16 cellular contexts compared by ENCODE assay signal in the genomic region with DNA sequence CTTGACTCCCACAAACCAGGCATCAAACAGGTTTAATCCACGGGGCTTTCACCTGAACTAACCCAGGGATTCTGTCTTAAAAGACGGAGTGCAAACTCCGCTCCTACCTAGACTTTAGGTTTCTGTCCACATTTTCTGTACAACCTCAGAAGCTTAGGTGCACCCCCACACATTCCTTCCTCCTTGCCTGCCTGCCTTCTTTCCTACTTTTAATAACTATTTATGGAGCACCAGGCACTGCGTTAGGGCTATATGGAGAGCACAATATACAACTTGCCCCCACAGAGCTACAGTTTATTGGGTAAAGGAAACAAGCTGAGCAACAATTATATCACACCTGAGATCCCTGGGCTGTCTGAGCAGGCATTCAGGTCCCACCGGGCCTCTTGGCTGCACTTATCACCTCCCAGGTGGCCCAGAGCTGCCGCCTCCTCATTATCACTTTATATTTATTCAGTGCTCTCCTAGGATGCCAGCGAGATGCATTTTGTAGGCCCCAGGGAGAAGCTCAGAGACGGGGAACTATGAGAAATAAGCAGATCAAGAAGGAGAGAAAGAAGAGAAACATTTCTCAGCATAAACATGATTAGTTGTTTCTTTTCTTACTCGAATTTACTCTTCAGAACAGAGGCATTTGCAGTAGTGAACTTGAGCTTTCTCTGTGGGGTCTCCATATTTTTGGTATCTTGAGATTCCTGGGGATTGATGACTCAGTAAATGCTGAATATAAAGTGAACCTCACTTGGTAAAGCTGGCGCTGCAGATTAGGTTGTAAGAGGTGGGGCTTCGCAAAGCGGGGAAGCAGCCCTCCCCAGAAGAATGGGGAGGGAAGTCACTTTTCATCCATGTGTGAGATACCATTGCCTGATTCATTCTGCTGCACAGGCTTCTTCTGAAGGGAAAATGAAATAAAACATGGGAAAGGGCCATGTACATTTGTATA.
A peak's percentile ranks its signal among the peaks of the same experiment; 100 is the strongest.
DNase-seq lines count a peak whose midpoint lies in the region; ATAC-seq and TF ChIP-seq lines count a peak whose summit lies in the region.
"Had no signal": no experiment of that assay in that cellular context is flagged by ENCODE, and none has a peak within 500 bp of the region (broad histone marks: within the 10 kb centered on the region; RNA-seq: fewer than 3 reads in every experiment).

No MANE protein-coding gene starts in this region.

- peak overlapping the region; percentile 28 for H2BK5ac ChIP-seq in IMR-90 (ENCODE audit: low read depth, low read length, poor library complexity, severe bottlenecking)

- H3F3A ChIP-seq in PC-3 (ENCODE audit: low read length, unreplicated experiment), result peaks cover 11% of the 10 kb centered on the region

- H3K4me1 ChIP-seq in IMR-90 (ENCODE audit: control insufficient read depth, insufficient read depth, low read length) (peaks cover 10% of the 10 kb centered on the region), PC-3 (ENCODE audit: insufficient read depth, low read length) (peaks cover 71% of the 10 kb centered on the region)

- H4K91ac ChIP-seq in IMR-90 (ENCODE audit: insufficient read depth, low read depth, low read length), result peak overlapping the region; percentile 11; the same call in 1 of the 2 replicates

- TF ChIP-seq POLR2A in IMR-90 (IDR thresholded peaks at IDR 0.05; ENCODE audit: low read depth, low read length), result no peak

- H3K27ac Mint-ChIP-seq in dendritic cell treated with granulocyte-macrophage colony-stimulating factor and Interleukin-4, amounts not matched to agents 40 ng/mL and 50 ng/mL, for 4 days, result peak overlapping the region; percentile 60
- peak overlapping the region; percentile 43 for H3K27ac Mint-ChIP-seq in neural crest cell (ENCODE audit: unreplicated experiment)
- H3K27ac Mint-ChIP-seq: naive thymus-derived CD4-positive, alpha-beta T cell had no signal

- in situ Hi-C loops in IMR-90 (cut with MboI; ENCODE audit: low sequenced_read_pairs), result loop anchor here (5.0 kb wide), 1 partner anchor 178 kb away; no protein-coding TSS in a partner anchor

- peaks cover 31% of the 10 kb centered on the region for H3K79me2 ChIP-seq in PC-3 (ENCODE audit: low read length)

- no peaks in the 10 kb centered on the region for H3K36me3 Mint-ChIP-seq in dendritic cell treated with granulocyte-macrophage colony-stimulating factor and Interleukin-4, amounts not matched to agents 40 ng/mL and 50 ng/mL, for 4 days (ENCODE audit: low read depth)
- peaks cover 11% of the 10 kb centered on the region for H3K36me3 Mint-ChIP-seq in neural crest cell (ENCODE audit: low read depth)
- H3K36me3 Mint-ChIP-seq: naive thymus-derived CD4-positive, alpha-beta T cell had no signal

- H2BK120ac ChIP-seq in IMR-90 (ENCODE audit: low read depth, low read length), result peak overlapping the region; percentile 58; the same call in 1 of the 2 replicates

- no peak for TF ChIP-seq RAD21 in IMR-90 (IDR thresholded peaks at IDR 0.05; ENCODE audit: low read length)

- 84% methylated on average over 4 of the region's 12 CpGs; no CpG with 5 or more reads in 1 of the 2 experiments for WGBS in IMR-90 (ENCODE audit: extremely low coverage in 2 of 2, insufficient read length in 1 of 2), 2 experiments

- no peaks in the 10 kb centered on the region for H3K27me3 Mint-ChIP-seq in dendritic cell treated with granulocyte-macrophage colony-stimulating factor and Interleukin-4, amounts not matched to agents 40 ng/mL and 50 ng/mL, for 4 days
- H3K27me3 Mint-ChIP-seq in neural crest cell (ENCODE audit: low read depth), result no peaks in the 10 kb centered on the region

- H3K4me3 ChIP-seq in IMR-90 (ENCODE audit: insufficient read depth, low read depth, low read length), result no peak overlapping the region
- H3K4me3 ChIP-seq in PC-3 (ENCODE audit: low read length), result no peak overlapping the region
- H3K4me3 ChIP-seq: adrenal gland, MG63 had no signal

- H3K18ac ChIP-seq in IMR-90 (ENCODE audit: low read depth, low read length), result no peak overlapping the region

- H2AFZ ChIP-seq in IMR-90 (replicated peaks; ENCODE audit: low read length, poor library complexity) (peak overlapping the region; percentile 28), PC-3 (ENCODE audit: low read length) (no peak overlapping the region)

- intact Hi-C loops in IMR-90 (cut with micrococcal nuclease) (loop anchor here (1.0 kb wide), 3 partner anchors 135 to 377 kb away; no protein-coding TSS in a partner anchor), PC-3 (cut with micrococcal nuclease) (loop anchor here (1.0 to 2.0 kb wide), 4 partner anchors 30 to 186 kb away; no protein-coding TSS in a partner anchor)
- intact Hi-C loops in dendritic cell treated with granulocyte-macrophage colony-stimulating factor and Interleukin-4, amounts not matched to agents 40 ng/mL and 50 ng/mL, for 4 days (cut with micrococcal nuclease), result loop anchor here (1.0 to 10.0 kb wide), 4 partner anchors 32 to 380 kb away; partner anchors contain the start of gene BCAR3

- peak overlapping the region; percentile 74 for H3K4ac ChIP-seq in IMR-90 (ENCODE audit: low read depth, low read length)

- no peak overlapping the region for H3K56ac ChIP-seq in IMR-90 (ENCODE audit: extremely low read depth, insufficient read depth, low read length)

- H2AK5ac ChIP-seq in IMR-90 (ENCODE audit: low read depth, low read length), result peak overlapping the region; percentile 97

- 0 out of 2 replicates have a peak overlapping the region, but pooled peaks have one; percentile 1 for H3K14ac ChIP-seq in IMR-90 (replicated peaks; ENCODE audit: low read depth, low read length)

- H2BK15ac ChIP-seq in IMR-90 (ENCODE audit: low read depth, low read length), result peak overlapping the region; percentile 45; the same call in 1 of the 3 replicates

- H3K36me3 ChIP-seq in IMR-90 (ENCODE audit: control insufficient read depth, insufficient read depth, low read length), result no peaks in the 10 kb centered on the region
- H3K36me3 ChIP-seq in PC-3 (ENCODE audit: low read depth, low read length), result no peaks in the 10 kb centered on the region
- H3K36me3 ChIP-seq: adrenal gland, MG63 had no signal

- H4K8ac ChIP-seq in IMR-90 (ENCODE audit: low read depth in 2 of 2, low read length in 2 of 2), result peak overlapping the region in 1 of 2 experiments; percentile 3; a peak in 1 of 4 replicates

- H3K79me1 ChIP-seq in IMR-90 (ENCODE audit: low read depth in 1 of 2, low read length in 2 of 2), result peaks cover 0 to 11% of the 10 kb centered on the region in 2 experiments; a peak in 1 of 4 replicates

- no peak overlapping the region for H3K4me3 Mint-ChIP-seq in dendritic cell treated with granulocyte-macrophage colony-stimulating factor and Interleukin-4, amounts not matched to agents 40 ng/mL and 50 ng/mL, for 4 days
- H3K4me3 Mint-ChIP-seq in neural crest cell, result no peak overlapping the region
- H3K4me3 Mint-ChIP-seq: activated T-cell treated with anti-CD3 and anti-CD28 coated beads, Interleukin-2, amount 50 U/mL, for 4 hours; naive thymus-derived CD4-positive, alpha-beta T cell had no signal

- 0 out of 2 replicates have a peak, but pooled peaks cover 3% of the 10 kb centered on the region for H4K20me1 ChIP-seq in IMR-90 (ENCODE audit: insufficient read depth, low read length)
- no peaks in the 10 kb centered on the region for H4K20me1 ChIP-seq in PC-3 (ENCODE audit: low read length)

- no peak for ATAC-seq in IMR-90 (ENCODE audit: low read depth)
- ATAC-seq in PC-3, result no peak
- no peak for ATAC-seq in GM21737 (IDR thresholded peaks at IDR 0.05; ENCODE audit: unreplicated experiment)
- no peak for ATAC-seq in HG02870 (IDR thresholded peaks at IDR 0.05; ENCODE audit: unreplicated experiment)
- no peak for ATAC-seq in HG02610 (IDR thresholded peaks at IDR 0.05; ENCODE audit: unreplicated experiment)

- peak overlapping the region; percentile 8; the same call in 1 of the 2 replicates for H3K23ac ChIP-seq in IMR-90 (ENCODE audit: low read depth, low read length)

- POLR2A ChIA-PET in IMR-90 (lab: Charles Lee; ENCODE audit: unreplicated experiment) (interaction anchor here (0.6 kb wide), 1 partner anchor 184 kb away, joined by 3 read pairs; no protein-coding TSS in a partner anchor), PC-3 (lab: Charles Lee; ENCODE audit: unreplicated experiment) (interaction anchor here (0.8 to 1.1 kb wide), 2 partner anchors 77 to 143 kb away, joined by 3 to 31 read pairs; no protein-coding TSS in a partner anchor)

- H3K4me1 Mint-ChIP-seq in dendritic cell treated with granulocyte-macrophage colony-stimulating factor and Interleukin-4, amounts not matched to agents 40 ng/mL and 50 ng/mL, for 4 days (ENCODE audit: low read depth), result peaks cover 57% of the 10 kb centered on the region
- peaks cover 62% of the 10 kb centered on the region for H3K4me1 Mint-ChIP-seq in neural crest cell

- H2AK9ac ChIP-seq in IMR-90 (replicated peaks; ENCODE audit: low read depth, low read length, poor library complexity), result peak overlapping the region; percentile 47

- TF ChIP-seq CTCF in IMR-90 (conservative IDR thresholded peaks at IDR 0.05; ENCODE audit: low read depth, low read length) (no peak), PC-3 (conservative IDR thresholded peaks at IDR 0.05; ENCODE audit: low read depth, low read length) (no peak), neural crest cell (conservative IDR thresholded peaks at IDR 0.05) (no peak)

- H3K4me2 ChIP-seq in IMR-90 (ENCODE audit: low read depth, low read length), result no peak overlapping the region
- no peak overlapping the region for H3K4me2 ChIP-seq in PC-3 (ENCODE audit: low read length)

- H3K9me3 Mint-ChIP-seq in dendritic cell treated with granulocyte-macrophage colony-stimulating factor and Interleukin-4, amounts not matched to agents 40 ng/mL and 50 ng/mL, for 4 days, result no peaks in the 10 kb centered on the region
- peaks cover 7% of the 10 kb centered on the region for H3K9me3 Mint-ChIP-seq in neural crest cell
- H3K9me3 Mint-ChIP-seq: activated T-cell treated with anti-CD3 and anti-CD28 coated beads, Interleukin-2, amount 50 U/mL, for 4 hours; naive thymus-derived CD4-positive, alpha-beta T cell had no signal

- no peak overlapping the region for H4K5ac ChIP-seq in IMR-90 (ENCODE audit: low read depth, low read length)

- H3K27ac ChIP-seq in IMR-90 (ENCODE audit: insufficient read depth, low read length) (no peak overlapping the region), PC-3 (ENCODE audit: low read length) (peak overlapping the region; percentile 94)
- H3K27ac ChIP-seq: adrenal gland, C4-2B had no signal

- dilution Hi-C loops in IMR-90 (cut with HindIII; ENCODE audit: low sequenced_read_pairs, unreplicated experiment), result no loop called here

- peaks cover 12% of the 10 kb centered on the region for H3K9me1 ChIP-seq in IMR-90 (ENCODE audit: insufficient read depth, low read length)

- DNase-seq in IMR-90, result peak; percentile 19
- DNase-seq in PC-3, result no peak
- no peak for DNase-seq in neural crest cell (ENCODE audit: low read depth, low spot score)
- DNase-seq in T1000 (lab: John Stamatoyannopoulos, UW), result no peak
- DNase-seq: activated T-cell treated with anti-CD3 and anti-CD28 coated beads, Interleukin-2, amount 50 U/mL, for 4 hours; foreskin melanocyte; kidney glomerular epithelial cell; MG63; NCI-H446 had no signal

- H3K27me3 ChIP-seq in IMR-90 (ENCODE audit: control insufficient read depth, insufficient read depth, low read length) (no peaks in the 10 kb centered on the region), PC-3 (ENCODE audit: low read length) (no peaks in the 10 kb centered on the region)
- H3K27me3 ChIP-seq: adrenal gland, MG63 had no signal

- 0 out of 2 replicates have a peak overlapping the region, but pooled peaks have one; percentile 10 for H3K9ac ChIP-seq in IMR-90 (ENCODE audit: low read depth, low read length)
- H3K9ac ChIP-seq in PC-3 (ENCODE audit: low read length), result peak overlapping the region; percentile 91

- H3K9me2 ChIP-seq in PC-3 (replicated peaks; ENCODE audit: low read length), result no peaks in the 10 kb centered on the region

- H3K9me3 ChIP-seq in IMR-90 (ENCODE audit: control insufficient read depth, insufficient read depth, low read length), result no peaks in the 10 kb centered on the region
- no peaks in the 10 kb centered on the region for H3K9me3 ChIP-seq in PC-3 (ENCODE audit: low read length)
- H3K9me3 ChIP-seq: adrenal gland, MG63 had no signal

- BruUV-seq in IMR-90 (replicated peaks; lab: Mats Ljungman, UMichigan) (no TSS peak), PC-3 (replicated peaks; lab: Mats Ljungman, UMichigan) (no TSS peak)

- H2BK20ac ChIP-seq in IMR-90 (ENCODE audit: low read depth, low read length), result peak overlapping the region; percentile 24; the same call in 1 of the 2 replicates

- CTCF ChIA-PET in IMR-90 (lab: Yijun Ruan, JAX), result interaction anchor here (0.7 to 3.4 kb wide), 14 partner anchors 29 to 510 kb away, joined by 3 to 38 read pairs (median 6); partner anchors contain the start of gene BCAR3
- CTCF ChIA-PET in PC-3 (lab: Charles Lee), result interaction anchor here (1.3 to 2.9 kb wide), 7 partner anchors 31 to 185 kb away, joined by 3 to 32 read pairs (median 5); no protein-coding TSS in a partner anchor
